29 cellular contexts compared by ENCODE assay signal in genomic region chr1:155304558-155305063, GRCh38. TPM values are rescaled to one million over a fixed set of nuclear protein-coding genes. Genes with fewer than 3 reads are reported as not detected.
DNase-seq lines count a peak whose midpoint lies in the region; ATAC-seq and TF ChIP-seq lines count a peak whose summit lies in the region.
"Had no signal": no experiment of that assay in that cellular context is flagged by ENCODE, and none has a peak within 500 bp of the region (broad histone marks: within the 10 kb centered on the region; RNA-seq: fewer than 3 reads in every experiment).

No MANE protein-coding gene starts in this region.

- DNase-seq in left lobe of liver (ENCODE audit: low spot score) (no peak), DMS153 treated with DMSO at 0.1 percent for 48 hours (lab: John Stamatoyannopoulos, UW; ENCODE audit: unreplicated experiment) (no peak), Kasumi-1 (lab: John Stamatoyannopoulos, UW) (no peak)
- no peak for DNase-seq in stimulated activated effector memory CD8-positive, alpha-beta T cell treated with anti-CD3 and anti-CD28 coated beads, Interleukin-12 subunit alpha, Interleukin-12 subunit beta, amount 100 ng/mL, for 72 hours (ENCODE audit: low spot score in 2 of 2)
- DNase-seq in activated T-cell treated with anti-CD3 and anti-CD28 coated beads, Interleukin-2, amount 50 U/mL, for 48 hours: no peak
- DNase-seq: activated CD8-positive, alpha-beta T cell treated with anti-CD3 and anti-CD28 coated beads, Interleukin-2, amount 10 ng/mL, durations not matched to agents 7 days and 5 days; activated naive CD4-positive, alpha-beta T cell treated with anti-CD3 and anti-CD28 coated beads, Interleukin-2, amount 10 ng/mL, durations not matched to agents 7 days and 5 days; activated T-cell treated with anti-CD3 and anti-CD28 coated beads, Interleukin-2, amount 50 U/mL, for 24 hours; central memory CD4-positive, alpha-beta T cell; dorsolateral prefrontal cortex; erythroblast; foreskin keratinocyte; hypothalamus; KBM-7; mammary epithelial cell; naive B cell; NCI-H187 treated with DMSO at 0.1 percent for 48 hours; NCI-H446 treated with DMSO at 0.1 percent for 48 hours; NK-92 treated with Interleukin-12 subunit alpha and Interleukin-12 subunit beta, amount 100 ng/mL, for 24 hours; RPMI8226; SK-N-SH; stimulated activated CD4-positive, alpha-beta T cell treated with anti-CD3 and anti-CD28 coated beads, Interleukin-2, amount 100 ng/mL, for 24 hours; stimulated activated naive CD4-positive, alpha-beta T cell had no signal

- peak; percentile 69 for TF ChIP-seq POLR2A in GM19099 (IDR thresholded peaks at IDR 0.05; ENCODE audit: extremely low read depth, insufficient read length, low read depth)

- peaks cover 16% of the 10 kb centered on the region for H3K36me3 Mint-ChIP-seq in activated T-helper 17 cell treated with anti-CD3 and anti-CD28 coated beads, Interleukin-2, amount 50 U/mL, for 72 hours (ENCODE audit: low read depth)
- H3K36me3 Mint-ChIP-seq in stimulated activated effector memory CD8-positive, alpha-beta T cell treated with anti-CD3 and anti-CD28 coated beads, Interleukin-12 subunit alpha, Interleukin-12 subunit beta, amount 100 ng/mL, for 72 hours: peaks cover 17% of the 10 kb centered on the region
- H3K36me3 Mint-ChIP-seq: naive B cell had no signal

- H3K4me1 Mint-ChIP-seq in activated T-helper 17 cell treated with anti-CD3 and anti-CD28 coated beads, Interleukin-2, amount 50 U/mL, for 72 hours: no peaks in the 10 kb centered on the region
- peaks cover 3% of the 10 kb centered on the region for H3K4me1 Mint-ChIP-seq in stimulated activated effector memory CD8-positive, alpha-beta T cell treated with anti-CD3 and anti-CD28 coated beads, Interleukin-12 subunit alpha, Interleukin-12 subunit beta, amount 100 ng/mL, for 72 hours

- no peak overlapping the region for H3K4me3 Mint-ChIP-seq in activated T-helper 17 cell treated with anti-CD3 and anti-CD28 coated beads, Interleukin-2, amount 50 U/mL, for 72 hours
- H3K4me3 Mint-ChIP-seq in stimulated activated effector memory CD8-positive, alpha-beta T cell treated with anti-CD3 and anti-CD28 coated beads, Interleukin-12 subunit alpha, Interleukin-12 subunit beta, amount 100 ng/mL, for 72 hours: no peak overlapping the region
- H3K4me3 Mint-ChIP-seq: activated CD8-positive, alpha-beta T cell treated with anti-CD3 and anti-CD28 coated beads, Interleukin-2, amount 10 ng/mL, durations not matched to agents 7 days and 5 days; activated naive CD4-positive, alpha-beta T cell treated with anti-CD3 and anti-CD28 coated beads, Interleukin-2, amount 10 ng/mL, durations not matched to agents 7 days and 5 days; activated T-cell treated with anti-CD3 and anti-CD28 coated beads, Interleukin-2, amount 50 U/mL, for 24 hours; GM23338 had no signal

- H3K27ac Mint-ChIP-seq in activated T-helper 17 cell treated with anti-CD3 and anti-CD28 coated beads, Interleukin-2, amount 50 U/mL, for 72 hours: peak overlapping the region; percentile 65
- peak overlapping the region; percentile 70 for H3K27ac Mint-ChIP-seq in stimulated activated effector memory CD8-positive, alpha-beta T cell treated with anti-CD3 and anti-CD28 coated beads, Interleukin-12 subunit alpha, Interleukin-12 subunit beta, amount 100 ng/mL, for 72 hours
- H3K27ac Mint-ChIP-seq: activated CD8-positive, alpha-beta T cell treated with anti-CD3 and anti-CD28 coated beads, Interleukin-2, amount 10 ng/mL, durations not matched to agents 7 days and 5 days; activated naive CD4-positive, alpha-beta T cell treated with anti-CD3 and anti-CD28 coated beads, Interleukin-2, amount 10 ng/mL, durations not matched to agents 7 days and 5 days; activated T-cell treated with anti-CD3 and anti-CD28 coated beads, Interleukin-2, amount 50 U/mL, for 24 hours; GM23338; progenitor cell of endocrine pancreas had no signal

- H3K27me3 Mint-ChIP-seq in activated T-helper 17 cell treated with anti-CD3 and anti-CD28 coated beads, Interleukin-2, amount 50 U/mL, for 72 hours: no peaks in the 10 kb centered on the region
- H3K27me3 Mint-ChIP-seq: activated T-cell treated with anti-CD3 and anti-CD28 coated beads, Interleukin-2, amount 50 U/mL, for 24 hours; progenitor cell of endocrine pancreas had no signal

- no peak for ATAC-seq in activated T-helper 17 cell treated with anti-CD3 and anti-CD28 coated beads, Interleukin-2, amount 50 U/mL, for 72 hours (replicated peaks)
- peak; percentile 14 for ATAC-seq in left lobe of liver
- no peak for ATAC-seq in stimulated activated effector memory CD8-positive, alpha-beta T cell treated with anti-CD3 and anti-CD28 coated beads, Interleukin-12 subunit alpha, Interleukin-12 subunit beta, amount 100 ng/mL, for 72 hours
- ATAC-seq: activated CD4-positive, CD25-positive, alpha-beta regulatory T cell treated with anti-CD3 and anti-CD28 coated beads, Interleukin-2, amount 50 U/mL, for 24 hours; activated CD8-positive, alpha-beta T cell treated with anti-CD3 and anti-CD28 coated beads, Interleukin-2, amount 10 ng/mL, durations not matched to agents 7 days and 5 days; foreskin keratinocyte; GM23338 had no signal

- no peaks in the 10 kb centered on the region for H3K9me3 Mint-ChIP-seq in activated T-helper 17 cell treated with anti-CD3 and anti-CD28 coated beads, Interleukin-2, amount 50 U/mL, for 72 hours
- H3K9me3 Mint-ChIP-seq in stimulated activated effector memory CD8-positive, alpha-beta T cell treated with anti-CD3 and anti-CD28 coated beads, Interleukin-12 subunit alpha, Interleukin-12 subunit beta, amount 100 ng/mL, for 72 hours: no peaks in the 10 kb centered on the region
- H3K9me3 Mint-ChIP-seq: activated naive CD4-positive, alpha-beta T cell treated with anti-CD3 and anti-CD28 coated beads, Interleukin-2, amount 10 ng/mL, durations not matched to agents 7 days and 5 days; activated T-cell treated with anti-CD3 and anti-CD28 coated beads, Interleukin-2, amount 50 U/mL, for 24 hours; GM23338; naive B cell had no signal

RNA-seq across cellular contexts. Expression of gene PKLR, which starts 3.4 kb away (rescaled TPM):
- total RNA-seq in activated T-helper 17 cell treated with anti-CD3 and anti-CD28 coated beads, Interleukin-2, amount 50 U/mL, for 72 hours: not detected
- 109 TPM for total RNA-seq in left lobe of liver
- total RNA-seq: activated CD8-positive, alpha-beta T cell treated with anti-CD3 and anti-CD28 coated beads, Interleukin-2, amount 10 ng/mL, durations not matched to agents 7 days and 5 days; mammary epithelial cell; thoracic aorta had no signal

RNA-seq across cellular contexts. Expression of gene FDPS, which starts 4.1 kb away (rescaled TPM):
- total RNA-seq in activated T-helper 17 cell treated with anti-CD3 and anti-CD28 coated beads, Interleukin-2, amount 50 U/mL, for 72 hours: 100 to 1,000 TPM; 319 to 371 TPM
- 266 TPM for total RNA-seq in left lobe of liver

RNA-seq across cellular contexts. Expression of gene RUSC1, which starts 16.1 kb away (rescaled TPM):
- 10 to 100 TPM; 22.3 to 30.0 TPM for total RNA-seq in activated T-helper 17 cell treated with anti-CD3 and anti-CD28 coated beads, Interleukin-2, amount 50 U/mL, for 72 hours
- total RNA-seq in left lobe of liver: 8.5 TPM

RNA-seq across cellular contexts. Expression of gene HCN3, which starts 27.3 kb away (rescaled TPM):
- total RNA-seq in activated T-helper 17 cell treated with anti-CD3 and anti-CD28 coated beads, Interleukin-2, amount 50 U/mL, for 72 hours: 1 to 10 TPM; 4.1 to 6.0 TPM
- 2.5 TPM for total RNA-seq in left lobe of liver

RNA-seq across cellular contexts. Expression of gene CLK2, which starts 31.3 kb away (rescaled TPM):
- 100 to 1,000 TPM in 1 of 2 donors, 10 to 100 TPM in 1; 87.7 to 131 TPM for total RNA-seq in activated T-helper 17 cell treated with anti-CD3 and anti-CD28 coated beads, Interleukin-2, amount 50 U/mL, for 72 hours
- total RNA-seq in left lobe of liver: 22.6 TPM

Comparison
In these comparisons a context has a peak if more than half of its experiments do, and no peak if none do; other contexts are left out.
1. RNA of gene PKLR, which starts 3.4 kb away (total RNA-seq): 109 TPM in left lobe of liver (single experiment); not detected in activated T-helper 17 cell treated with anti-CD3 and anti-CD28 coated beads, Interleukin-2, amount 50 U/mL, for 72 hours; every median in the first group is over 100 times any median in the second.